ENCODE assay signal across 7 cellular contexts in the genomic region with DNA sequence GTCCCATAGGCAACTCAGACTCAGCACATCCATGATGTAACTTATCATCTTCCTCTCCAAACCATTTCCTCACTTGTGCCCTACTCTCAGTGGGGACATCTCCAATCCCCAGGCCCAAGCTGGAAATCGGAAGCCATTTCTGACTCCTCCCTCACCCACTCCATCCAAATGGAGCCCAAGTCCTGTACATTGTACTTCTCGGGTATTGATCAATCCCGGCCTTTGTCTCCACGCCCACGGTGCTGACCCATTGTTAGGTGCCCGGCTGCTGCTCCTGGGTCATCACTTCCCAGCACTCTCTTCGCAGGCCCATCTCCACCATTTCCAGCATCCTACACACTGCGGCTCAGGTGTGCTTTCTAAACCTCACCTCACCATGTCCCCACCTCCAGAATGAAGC.
DNase-seq lines count a peak whose midpoint lies in the region; ATAC-seq, FAIRE-seq and TF ChIP-seq lines count a peak whose summit lies in the region.
"Not testable (repeated sequence)": the region's sequence is repeated elsewhere in the genome, so short reads cannot be mapped to it uniquely, and the experiment has no call there.

No MANE protein-coding gene starts in this region.

- intact Hi-C loops in cardiac septum (cut with DNase I); right cardiac atrium (cut with DNase I); lower lobe of right lung (cut with DNase I); pancreas (cut with DNase I); upper lobe of right lung (cut with DNase I): not testable (repeated sequence)

- H3K27ac ChIP-seq in right cardiac atrium (ENCODE audit: low read length); lower lobe of right lung; pancreas; upper lobe of right lung: not testable (repeated sequence)

- H3K36me3 Mint-ChIP-seq in glutamatergic neuron (ENCODE audit: unreplicated experiment), result not testable (repeated sequence)

- not testable (repeated sequence) for H3K36me3 ChIP-seq in lower lobe of right lung, pancreas, upper lobe of right lung

- not testable (repeated sequence) for H3K4me3 ChIP-seq in right cardiac atrium (ENCODE audit: low read length); lower lobe of right lung; pancreas; upper lobe of right lung

- H3K27me3 ChIP-seq in right cardiac atrium (ENCODE audit: control insufficient read depth, insufficient read depth); lower lobe of right lung (ENCODE audit: low read depth); pancreas; upper lobe of right lung: not testable (repeated sequence)

- H3K27me3 Mint-ChIP-seq in glutamatergic neuron (ENCODE audit: unreplicated experiment), result not testable (repeated sequence)

- peak; percentile 47 for DNase-seq in activated effector memory CD4-positive, alpha-beta T cell treated with anti-CD3 and anti-CD28 coated beads, Interleukin-2, amount 50 U/mL, for 16 hours
- peak; percentile 4 for DNase-seq in glutamatergic neuron
- DNase-seq in cardiac septum (ENCODE audit: low spot score), result peak; percentile 60
- peak in 2 of 3 donors; percentile 23 to 39 for DNase-seq in right cardiac atrium
- peak; percentile 29 for DNase-seq in lower lobe of right lung
- DNase-seq in pancreas, result peak in 4 of 6 donors; percentile 5 to 27 (median 7)
- DNase-seq in upper lobe of right lung, result peak; percentile 46

- FAIRE-seq in pancreas (lab: Jason Lieb, UNC), result not testable (repeated sequence)

- not testable (repeated sequence) for H3K4me1 Mint-ChIP-seq in glutamatergic neuron (ENCODE audit: low read depth, unreplicated experiment)

- H3K9me3 Mint-ChIP-seq in glutamatergic neuron (ENCODE audit: unreplicated experiment), result not testable (repeated sequence)

- H3K27ac Mint-ChIP-seq in glutamatergic neuron (ENCODE audit: unreplicated experiment), result not testable (repeated sequence)

- not testable (repeated sequence) for H3K9me3 ChIP-seq in right cardiac atrium (ENCODE audit: control insufficient read depth, low read length); lower lobe of right lung; pancreas; upper lobe of right lung

- not testable (repeated sequence) for TF ChIP-seq CTCF in glutamatergic neuron (IDR thresholded peaks at IDR 0.05; ENCODE audit: partially characterized antibody, unreplicated experiment); lower lobe of right lung (IDR thresholded peaks at IDR 0.05); pancreas (IDR thresholded peaks at IDR 0.05); upper lobe of right lung (IDR thresholded peaks at IDR 0.05)

- not testable (repeated sequence) for H3K4me3 Mint-ChIP-seq in glutamatergic neuron (ENCODE audit: unreplicated experiment)

- H3K4me1 ChIP-seq in right cardiac atrium (ENCODE audit: control insufficient read depth, insufficient read depth, low read length); lower lobe of right lung; pancreas; upper lobe of right lung: not testable (repeated sequence)

- WGBS in right cardiac atrium, result 90% methylated on average over 6 of the region's 8 CpGs
- WGBS in pancreas, 2 donors, result 76 to 88% methylated on average over 6 of the region's 8 CpGs

- not testable (repeated sequence) for ATAC-seq in right cardiac atrium, lower lobe of right lung, pancreas, upper lobe of right lung

Comparison
In these comparisons a context has a peak if more than half of its experiments do, and no peak if none do; other contexts are left out.
1. DNase-seq: peak in every context shown above with its lines; median percentile 60 in cardiac septum; 47 in activated effector memory CD4-positive, alpha-beta T cell treated with anti-CD3 and anti-CD28 coated beads, Interleukin-2, amount 50 U/mL, for 16 hours; 46 in upper lobe of right lung; 31 in right cardiac atrium; 29 in lower lobe of right lung; 7 in pancreas; 4 in glutamatergic neuron.